Comparison of ENCODE assay signal across 27 cellular contexts in genomic region chr16:89678258-89678657, GRCh38. TPM values are rescaled to one million over a fixed set of nuclear protein-coding genes. Genes with fewer than 3 reads are reported as not detected.
DNase-seq lines count a peak whose midpoint lies in the region; ATAC-seq, FAIRE-seq and TF ChIP-seq lines count a peak whose summit lies in the region.
"Had no signal": no experiment of that assay in that cellular context is flagged by ENCODE, and none has a peak within 500 bp of the region (broad histone marks: within the 10 kb centered on the region; RNA-seq: fewer than 3 reads in every experiment).

No MANE protein-coding gene starts in this region.

- no peaks in the 10 kb centered on the region for H3K4me1 Mint-ChIP-seq in Caco-2 (ENCODE audit: low read depth, unreplicated experiment)
- H3K4me1 Mint-ChIP-seq: CD14-positive monocyte; CD8-positive, alpha-beta memory T cell; GM23338; H9 had no signal

- no peak overlapping the region for H2AFZ ChIP-seq in HepG2 (ENCODE audit: low read length)
- H2AFZ ChIP-seq: GM23338 had no signal

- 84% methylated on average over 2 of the region's 2 CpGs for WGBS in HepG2 (ENCODE audit: low lambda C conversion rate)
- 93% methylated on average over 2 of the region's 2 CpGs for WGBS in right lobe of liver (ENCODE audit: insufficient coverage, low coverage, low lambda C conversion rate, missing lambda C conversion rate)

- TF ChIP-seq POLR2A in HepG2 (IDR thresholded peaks at IDR 0.05; ENCODE audit: insufficient read depth in 1 of 2, low read depth in 2 of 2, low read length in 2 of 2) (no peak), right lobe of liver (IDR thresholded peaks at IDR 0.05) (no peak)

- H3K27ac ChIP-seq in HepG2 (ENCODE audit: extremely low read length, insufficient read depth, low read length) (no peak overlapping the region), right lobe of liver (no peak overlapping the region)
- H3K27ac ChIP-seq: HL-60 had no signal

- H3K4me1 ChIP-seq in HepG2 (ENCODE audit: insufficient read depth, low read length): peaks cover 2% of the 10 kb centered on the region; the same call in 1 of the 2 replicates
- H3K4me1 ChIP-seq in right lobe of liver: peaks cover 0 to 1% (median 0%) of the 10 kb centered on the region in 4 donors
- no peaks in the 10 kb centered on the region for H3K4me1 ChIP-seq in Caco-2
- H3K4me1 ChIP-seq: BE2C had no signal

- no peaks in the 10 kb centered on the region for H3K79me2 ChIP-seq in HepG2 (ENCODE audit: insufficient read depth, low read length)

- FAIRE-seq in HepG2 (lab: Jason Lieb, UNC): no peak
- FAIRE-seq: G401.6 had no signal

- no peak for TF ChIP-seq RAD21 in HepG2 (CRISPR knock-in tag; IDR thresholded peaks at IDR 0.05)

- H3K4me3 ChIP-seq in HepG2 (replicated peaks in 1 of 3; ENCODE audit: insufficient read depth in 1 of 3, low read depth in 2 of 3, low read length in 3 of 3) (no peak overlapping the region), right lobe of liver (no peak overlapping the region), Caco-2 (ENCODE audit: low read depth, low read length) (no peak overlapping the region)
- H3K4me3 ChIP-seq: GM23338 had no signal

- BruUV-seq in HepG2 (replicated peaks; lab: Mats Ljungman, UMichigan) (no TSS peak), Caco-2 (replicated peaks; lab: Mats Ljungman, UMichigan) (no TSS peak)

- H3K9me3 ChIP-seq in HepG2 (ENCODE audit: low read length) (peaks cover 22% of the 10 kb centered on the region), right lobe of liver (no peaks in the 10 kb centered on the region), Caco-2 (peaks cover 34% of the 10 kb centered on the region)
- H3K9me3 ChIP-seq: BE2C had no signal

- in situ Hi-C loops in HepG2 (cut with HindIII; ENCODE audit: extremely low pct_ligation_motif_present, low pct_unique_long_range_greater_than_20kb): no loop called here

- DNase-seq in HepG2 (ENCODE audit: low spot score): no peak
- no peak for DNase-seq in right lobe of liver
- DNase-seq in HEK293T (ENCODE audit: extremely low spot score): no peak
- DNase-seq in OCI-M1 (lab: John Stamatoyannopoulos, UW): peak; percentile 46
- no peak for DNase-seq in activated gamma-delta T cell treated with Interleukin-2 at 50 U/mL for 16 hours
- no peak for DNase-seq in NCI-H146 (lab: John Stamatoyannopoulos, UW)
- DNase-seq in Caco-2: no peak
- DNase-seq: BE2C; Calu3; CD8-positive, alpha-beta memory T cell; H9; MM.1S; NCI-H1092; NCI-H1417 treated with DMSO at 0.1 percent for 48 hours; NCI-H187; NCI-H2081 treated with DMSO at 0.1 percent for 48 hours; NCI-H2227 treated with DMSO at 0.1 percent for 48 hours; NCI-H526 treated with DMSO at 0.1 percent for 48 hours; SHP77 treated with DMSO at 0.1 percent for 48 hours; SW 1271; T-helper 9 cell had no signal

- no peaks in the 10 kb centered on the region for H4K20me1 ChIP-seq in HepG2 (ENCODE audit: insufficient read depth, low read length)

- no peak overlapping the region for H3K4me3 Mint-ChIP-seq in Caco-2 (ENCODE audit: unreplicated experiment)
- H3K4me3 Mint-ChIP-seq: CD14-positive monocyte; CD8-positive, alpha-beta memory T cell; GM23338; H9; T-helper 1 cell treated with Interleukin-12 subunit alpha and Interleukin-12 subunit beta and Interleukin-4 antibody, amounts not matched to agents 30 μg/mL and 1 μg/mL, for 36 hours had no signal

- intact Hi-C loops in HepG2 (cut with micrococcal nuclease; ENCODE audit: unreplicated experiment): no loop called here
- intact Hi-C loops in right lobe of liver (cut with DNase I): no loop called here
- intact Hi-C loops in Caco-2 (cut with micrococcal nuclease; ENCODE audit: unreplicated experiment): no loop called here

- TF ChIP-seq CTCF in HepG2 (CRISPR knock-in tag; IDR thresholded peaks at IDR 0.05): no peak
- TF ChIP-seq CTCF in right lobe of liver (IDR thresholded peaks at IDR 0.05): no peak
- no peak for TF ChIP-seq CTCF in Caco-2 (IDR thresholded peaks at IDR 0.05; ENCODE audit: insufficient read depth in 1 of 2, low read depth in 1 of 2, low read length in 1 of 2, severe bottlenecking in 1 of 2, unreplicated experiment in 1 of 2)

- CTCF ChIA-PET in HepG2 (lab: Yijun Ruan, JAX; ENCODE audit: low intra/inter-chr PET ratio, low total read pairs) (no interaction called here), HEK293T (lab: Yijun Ruan, JAX) (no interaction called here), Caco-2 (lab: Charles Lee) (no interaction called here)

- no peak for TF ChIP-seq EP300 in HepG2 (IDR thresholded peaks at IDR 0.05; ENCODE audit: low read depth in 2 of 2, low read length in 2 of 2)
- no peak for TF ChIP-seq EP300 in HepG2 (CRISPR knock-in tag; IDR thresholded peaks at IDR 0.05; ENCODE audit: borderline replicate concordance)

- H3K27me3 Mint-ChIP-seq in Caco-2 (ENCODE audit: insufficient read depth, unreplicated experiment): no peaks in the 10 kb centered on the region
- H3K27me3 Mint-ChIP-seq: CD8-positive, alpha-beta memory T cell had no signal

- no peak overlapping the region for H3K4me2 ChIP-seq in HepG2 (ENCODE audit: low read depth, low read length)
- H3K4me2 ChIP-seq: GM23338 had no signal

- H3K9me3 Mint-ChIP-seq in Caco-2 (ENCODE audit: unreplicated experiment): peaks cover 11% of the 10 kb centered on the region
- H3K9me3 Mint-ChIP-seq: CD8-positive, alpha-beta memory T cell; T-helper 1 cell treated with Interleukin-12 subunit alpha and Interleukin-12 subunit beta and Interleukin-4 antibody, amounts not matched to agents 30 μg/mL and 1 μg/mL, for 36 hours had no signal

- POLR2A ChIA-PET in HepG2 (lab: Yijun Ruan, JAX): no interaction called here
- POLR2A ChIA-PET in HEK293T (lab: Yijun Ruan, JAX): no interaction called here
- POLR2A ChIA-PET in Caco-2 (lab: Charles Lee): no interaction called here

- H3K36me3 ChIP-seq in HepG2 (replicated peaks in 1 of 2; ENCODE audit: control insufficient read depth in 1 of 2, insufficient read depth in 2 of 2, low read length in 2 of 2) (no peaks in the 10 kb centered on the region), right lobe of liver (no peaks in the 10 kb centered on the region), Caco-2 (ENCODE audit: control insufficient read depth, insufficient read depth, low read length) (no peaks in the 10 kb centered on the region)
- H3K36me3 ChIP-seq: BE2C had no signal

- no peak for ATAC-seq in HepG2
- no peak for ATAC-seq in right lobe of liver
- ATAC-seq: GM23338, Panc1 had no signal

- H3K9ac ChIP-seq in HepG2 (ENCODE audit: insufficient read depth, low read depth, low read length): no peak overlapping the region

- no peak overlapping the region for H3K27ac Mint-ChIP-seq in Caco-2 (ENCODE audit: unreplicated experiment)
- H3K27ac Mint-ChIP-seq: CD14-positive monocyte; CD8-positive, alpha-beta memory T cell; GM23338; H9; T-helper 1 cell treated with Interleukin-12 subunit alpha and Interleukin-12 subunit beta and Interleukin-4 antibody, amounts not matched to agents 30 μg/mL and 1 μg/mL, for 36 hours had no signal

- peaks cover 4% of the 10 kb centered on the region for H3K36me3 Mint-ChIP-seq in Caco-2 (ENCODE audit: insufficient read depth, unreplicated experiment)
- H3K36me3 Mint-ChIP-seq: CD14-positive monocyte; CD8-positive, alpha-beta memory T cell had no signal

- H3K27me3 ChIP-seq in HepG2 (ENCODE audit: control insufficient read depth in 1 of 2, insufficient read depth in 2 of 2, low read length in 2 of 2) (no peaks in the 10 kb centered on the region), right lobe of liver (no peaks in the 10 kb centered on the region), Caco-2 (replicated peaks; ENCODE audit: control insufficient read depth, insufficient read depth, low read length) (no peaks in the 10 kb centered on the region)
- H3K27me3 ChIP-seq: BE2C had no signal

RNA-seq across cellular contexts. Expression of gene CDK10, which starts 8.2 kb away (rescaled TPM):
- total RNA-seq in HepG2 (2016; rRNA removed; fragmentation: Illumina TruSeq; extraction: Trizol) (1.2 and 2.5 TPM in 2 replicates), right lobe of liver (10 to 100 TPM; 35.0 to 72.2 (median 53.7) TPM), Caco-2 (2022) (135 and 140 TPM in 2 replicates)
- total RNA-seq in HepG2 (2016; cell fraction: cytosol; rRNA removed; fragmentation: Illumina TruSeq; extraction: Trizol; ENCODE audit: low read depth): 4.2 and 5.8 TPM in 2 replicates
- 1.4 and 2.6 TPM in 2 replicates for total RNA-seq in HepG2 (2016; cell fraction: insoluble cytoplasmic fraction; rRNA removed; fragmentation: Illumina TruSeq; extraction: Trizol)
- 3.5 TPM in 2 replicates for total RNA-seq in HepG2 (2016; cell fraction: membrane; rRNA removed; fragmentation: Illumina TruSeq; extraction: Trizol)
- total RNA-seq in HepG2 (2016; cell fraction: nucleus; rRNA removed; fragmentation: Illumina TruSeq; extraction: Trizol): 2.4 and 3.5 TPM in 2 replicates
- 3.9 and 4.3 TPM in 2 replicates for polyA plus RNA-seq in HepG2 (2011; rRNA removed)
- polyA plus RNA-seq in HepG2 (2011; cell fraction: cytosol; rRNA removed): 1.5 and 2.1 TPM in 2 replicates
- 28.1 and 29.8 TPM in 2 replicates for polyA plus RNA-seq in HepG2 (2011; cell fraction: nucleus; rRNA removed)
- 2.7 and 6.1 TPM in 2 replicates for polyA plus RNA-seq in HepG2 (2012)
- polyA plus RNA-seq in HepG2 (2016; cell fraction: cytosol; fragmentation: Illumina TruSeq; extraction: Trizol; ENCODE audit: low read depth): 1.1 TPM in 2 replicates
- polyA plus RNA-seq in HepG2 (2016; cell fraction: insoluble cytoplasmic fraction; fragmentation: Illumina TruSeq; extraction: Trizol; ENCODE audit: low read depth): 1.1 and 1.2 TPM in 2 replicates
- 1.0 and 1.2 TPM in 2 replicates for polyA plus RNA-seq in HepG2 (2016; cell fraction: membrane; fragmentation: Illumina TruSeq; extraction: Trizol; ENCODE audit: low read depth)
- 11.0 and 12.6 TPM in 2 replicates for polyA plus RNA-seq in HepG2 (2016; cell fraction: nucleus; fragmentation: Illumina TruSeq; extraction: Trizol; ENCODE audit: insufficient read depth, low read depth)
- polyA minus RNA-seq in HepG2 (2011; rRNA and poly(A)+ RNA removed; ENCODE audit: low replicate concordance): 2.9 and 43.1 TPM in 2 replicates
- 1.6 and 2.8 TPM in 2 replicates for polyA minus RNA-seq in HepG2 (2011; cell fraction: cytosol; rRNA and poly(A)+ RNA removed)
- polyA minus RNA-seq in HepG2 (2011; cell fraction: nucleus; rRNA and poly(A)+ RNA removed): 4.5 and 5.8 TPM in 2 replicates

RNA-seq across cellular contexts. Expression of gene SPATA33, which starts 20.6 kb away (rescaled TPM):
- total RNA-seq in HepG2 (2016; rRNA removed; fragmentation: Illumina TruSeq; extraction: Trizol) (11.0 and 11.2 TPM in 2 replicates), right lobe of liver (1 to 10 TPM; 1.8 to 5.0 (median 3.3) TPM), Caco-2 (2022) (19.7 and 29.1 TPM in 2 replicates)
- 9.1 and 14.3 TPM in 2 replicates for total RNA-seq in HepG2 (2016; cell fraction: cytosol; rRNA removed; fragmentation: Illumina TruSeq; extraction: Trizol; ENCODE audit: low read depth)
- 11.7 and 12.8 TPM in 2 replicates for total RNA-seq in HepG2 (2016; cell fraction: insoluble cytoplasmic fraction; rRNA removed; fragmentation: Illumina TruSeq; extraction: Trizol)
- 14.6 and 17.6 TPM in 2 replicates for total RNA-seq in HepG2 (2016; cell fraction: membrane; rRNA removed; fragmentation: Illumina TruSeq; extraction: Trizol)
- total RNA-seq in HepG2 (2016; cell fraction: nucleus; rRNA removed; fragmentation: Illumina TruSeq; extraction: Trizol): 9.0 and 10.4 TPM in 2 replicates
- 5.7 and 6.3 TPM in 2 replicates for polyA plus RNA-seq in HepG2 (2011; rRNA removed)
- polyA plus RNA-seq in HepG2 (2011; cell fraction: cytosol; rRNA removed): 3.3 and 3.5 TPM in 2 replicates
- polyA plus RNA-seq in HepG2 (2011; cell fraction: nucleus; rRNA removed): 14.9 and 16.4 TPM in 2 replicates
- polyA plus RNA-seq in HepG2 (2012): 8.1 and 9.7 TPM in 2 replicates
- 17.1 and 17.6 TPM in 2 replicates for polyA plus RNA-seq in HepG2 (2016; cell fraction: cytosol; fragmentation: Illumina TruSeq; extraction: Trizol; ENCODE audit: low read depth)
- 12.9 and 16.7 TPM in 2 replicates for polyA plus RNA-seq in HepG2 (2016; cell fraction: insoluble cytoplasmic fraction; fragmentation: Illumina TruSeq; extraction: Trizol; ENCODE audit: low read depth)
- polyA plus RNA-seq in HepG2 (2016; cell fraction: membrane; fragmentation: Illumina TruSeq; extraction: Trizol; ENCODE audit: low read depth): 20.1 and 25.8 TPM in 2 replicates
- polyA plus RNA-seq in HepG2 (2016; cell fraction: nucleus; fragmentation: Illumina TruSeq; extraction: Trizol; ENCODE audit: insufficient read depth, low read depth): 25.8 and 32.4 TPM in 2 replicates
- polyA minus RNA-seq in HepG2 (2011; rRNA and poly(A)+ RNA removed; ENCODE audit: low replicate concordance): 6.0 and 18.6 TPM in 2 replicates
- polyA minus RNA-seq in HepG2 (2011; cell fraction: cytosol; rRNA and poly(A)+ RNA removed): 1.4 and 1.8 TPM in 2 replicates
- 7.2 and 7.7 TPM in 2 replicates for polyA minus RNA-seq in HepG2 (2011; cell fraction: nucleus; rRNA and poly(A)+ RNA removed)

RNA-seq across cellular contexts. Expression of gene CHMP1A, which starts 20.8 kb away (rescaled TPM):
- 69.4 and 80.0 TPM in 2 replicates for total RNA-seq in HepG2 (2016; rRNA removed; fragmentation: Illumina TruSeq; extraction: Trizol)
- 12.3 and 14.1 TPM in 2 replicates for total RNA-seq in HepG2 (2016; cell fraction: cytosol; rRNA removed; fragmentation: Illumina TruSeq; extraction: Trizol; ENCODE audit: low read depth)
- 68.7 and 70.7 TPM in 2 replicates for total RNA-seq in HepG2 (2016; cell fraction: insoluble cytoplasmic fraction; rRNA removed; fragmentation: Illumina TruSeq; extraction: Trizol)
- total RNA-seq in HepG2 (2016; cell fraction: membrane; rRNA removed; fragmentation: Illumina TruSeq; extraction: Trizol): 36.1 and 43.1 TPM in 2 replicates
- total RNA-seq in HepG2 (2016; cell fraction: nucleus; rRNA removed; fragmentation: Illumina TruSeq; extraction: Trizol): 43.4 and 46.6 TPM in 2 replicates
- 73.3 and 87.2 TPM in 2 replicates for polyA plus RNA-seq in HepG2 (2011; rRNA removed)
- polyA plus RNA-seq in HepG2 (2011; cell fraction: cytosol; rRNA removed): 71.4 and 105 TPM in 2 replicates
- polyA plus RNA-seq in HepG2 (2011; cell fraction: nucleus; rRNA removed): 141 and 163 TPM in 2 replicates
- polyA plus RNA-seq in HepG2 (2012): 39.3 and 47.1 TPM in 2 replicates
- polyA plus RNA-seq in HepG2 (2016; cell fraction: cytosol; fragmentation: Illumina TruSeq; extraction: Trizol; ENCODE audit: low read depth): 9.6 and 12.7 TPM in 2 replicates
- polyA plus RNA-seq in HepG2 (2016; cell fraction: insoluble cytoplasmic fraction; fragmentation: Illumina TruSeq; extraction: Trizol; ENCODE audit: low read depth): 89.2 and 96.6 TPM in 2 replicates
- polyA plus RNA-seq in HepG2 (2016; cell fraction: membrane; fragmentation: Illumina TruSeq; extraction: Trizol; ENCODE audit: low read depth): 29.6 and 33.2 TPM in 2 replicates
- polyA plus RNA-seq in HepG2 (2016; cell fraction: nucleus; fragmentation: Illumina TruSeq; extraction: Trizol; ENCODE audit: insufficient read depth, low read depth): 105 and 109 TPM in 2 replicates
- 73.7 and 140 TPM in 2 replicates for polyA minus RNA-seq in HepG2 (2011; rRNA and poly(A)+ RNA removed; ENCODE audit: low replicate concordance)
- 50.0 and 50.5 TPM in 2 replicates for polyA minus RNA-seq in HepG2 (2011; cell fraction: cytosol; rRNA and poly(A)+ RNA removed)
- polyA minus RNA-seq in HepG2 (2011; cell fraction: nucleus; rRNA and poly(A)+ RNA removed): 25.8 and 33.6 TPM in 2 replicates
- 10 to 100 TPM; 27.2 to 42.3 (median 33.1) TPM for total RNA-seq in right lobe of liver
- 150 and 159 TPM in 2 replicates for total RNA-seq in Caco-2 (2022)

RNA-seq across cellular contexts. Expression of gene SPATA2L, which starts 23.2 kb away (rescaled TPM):
- total RNA-seq in HepG2 (2016; rRNA removed; fragmentation: Illumina TruSeq; extraction: Trizol) (17.0 and 20.7 TPM in 2 replicates), right lobe of liver (10 to 100 TPM in 3 of 6 experiments, 1 to 10 TPM in 3; 5.6 to 17.9 (median 11.2) TPM), Caco-2 (2022) (16.4 and 18.5 TPM in 2 replicates)
- total RNA-seq in HepG2 (2016; cell fraction: cytosol; rRNA removed; fragmentation: Illumina TruSeq; extraction: Trizol; ENCODE audit: low read depth): 5.1 and 5.8 TPM in 2 replicates
- total RNA-seq in HepG2 (2016; cell fraction: insoluble cytoplasmic fraction; rRNA removed; fragmentation: Illumina TruSeq; extraction: Trizol): 16.3 and 20.7 TPM in 2 replicates
- 12.5 and 13.4 TPM in 2 replicates for total RNA-seq in HepG2 (2016; cell fraction: membrane; rRNA removed; fragmentation: Illumina TruSeq; extraction: Trizol)
- 9.5 and 13.5 TPM in 2 replicates for total RNA-seq in HepG2 (2016; cell fraction: nucleus; rRNA removed; fragmentation: Illumina TruSeq; extraction: Trizol)
- polyA plus RNA-seq in HepG2 (2011; rRNA removed): 9.1 and 11.8 TPM in 2 replicates
- 13.4 and 23.3 TPM in 2 replicates for polyA plus RNA-seq in HepG2 (2011; cell fraction: cytosol; rRNA removed)
- polyA plus RNA-seq in HepG2 (2011; cell fraction: nucleus; rRNA removed): 26.3 and 28.3 TPM in 2 replicates
- 6.8 and 12.5 TPM in 2 replicates for polyA plus RNA-seq in HepG2 (2012)
- 3.0 and 3.1 TPM in 2 replicates for polyA plus RNA-seq in HepG2 (2016; cell fraction: cytosol; fragmentation: Illumina TruSeq; extraction: Trizol; ENCODE audit: low read depth)
- polyA plus RNA-seq in HepG2 (2016; cell fraction: insoluble cytoplasmic fraction; fragmentation: Illumina TruSeq; extraction: Trizol; ENCODE audit: low read depth): 13.3 and 14.0 TPM in 2 replicates
- 5.3 and 7.7 TPM in 2 replicates for polyA plus RNA-seq in HepG2 (2016; cell fraction: membrane; fragmentation: Illumina TruSeq; extraction: Trizol; ENCODE audit: low read depth)
- 14.9 and 15.5 TPM in 2 replicates for polyA plus RNA-seq in HepG2 (2016; cell fraction: nucleus; fragmentation: Illumina TruSeq; extraction: Trizol; ENCODE audit: insufficient read depth, low read depth)
- 3.5 and 31.4 TPM in 2 replicates for polyA minus RNA-seq in HepG2 (2011; rRNA and poly(A)+ RNA removed; ENCODE audit: low replicate concordance)
- polyA minus RNA-seq in HepG2 (2011; cell fraction: cytosol; rRNA and poly(A)+ RNA removed): 16.7 and 20.7 TPM in 2 replicates
- polyA minus RNA-seq in HepG2 (2011; cell fraction: nucleus; rRNA and poly(A)+ RNA removed): 8.8 and 8.9 TPM in 2 replicates

RNA-seq across cellular contexts. Expression of gene VPS9D1, which starts 42.4 kb away (rescaled TPM):
- total RNA-seq in HepG2 (2016; rRNA removed; fragmentation: Illumina TruSeq; extraction: Trizol) (3.8 and 10.1 TPM in 2 replicates), right lobe of liver (10 to 100 TPM in 3 of 6 experiments, 1 to 10 TPM in 3; 5.6 to 12.4 (median 9.4) TPM), Caco-2 (2022) (6.1 and 6.3 TPM in 2 replicates)
- total RNA-seq in HepG2 (2016; cell fraction: cytosol; rRNA removed; fragmentation: Illumina TruSeq; extraction: Trizol; ENCODE audit: low read depth): 2.4 and 3.2 TPM in 2 replicates
- 4.2 and 9.2 TPM in 2 replicates for total RNA-seq in HepG2 (2016; cell fraction: insoluble cytoplasmic fraction; rRNA removed; fragmentation: Illumina TruSeq; extraction: Trizol)
- 5.2 and 6.8 TPM in 2 replicates for total RNA-seq in HepG2 (2016; cell fraction: membrane; rRNA removed; fragmentation: Illumina TruSeq; extraction: Trizol)
- total RNA-seq in HepG2 (2016; cell fraction: nucleus; rRNA removed; fragmentation: Illumina TruSeq; extraction: Trizol): 13.1 and 15.5 TPM in 2 replicates
- polyA plus RNA-seq in HepG2 (2011; rRNA removed): 13.2 and 18.6 TPM in 2 replicates
- 4.5 and 5.7 TPM in 2 replicates for polyA plus RNA-seq in HepG2 (2011; cell fraction: cytosol; rRNA removed)
- polyA plus RNA-seq in HepG2 (2011; cell fraction: nucleus; rRNA removed): 111 and 130 TPM in 2 replicates
- 7.5 and 10.0 TPM in 2 replicates for polyA plus RNA-seq in HepG2 (2012)
- polyA plus RNA-seq in HepG2 (2016; cell fraction: cytosol; fragmentation: Illumina TruSeq; extraction: Trizol; ENCODE audit: low read depth): 2.5 and 3.3 TPM in 2 replicates
- 4.6 and 6.5 TPM in 2 replicates for polyA plus RNA-seq in HepG2 (2016; cell fraction: insoluble cytoplasmic fraction; fragmentation: Illumina TruSeq; extraction: Trizol; ENCODE audit: low read depth)
- polyA plus RNA-seq in HepG2 (2016; cell fraction: membrane; fragmentation: Illumina TruSeq; extraction: Trizol; ENCODE audit: low read depth): 5.7 and 6.3 TPM in 2 replicates
- 51.9 and 55.4 TPM in 2 replicates for polyA plus RNA-seq in HepG2 (2016; cell fraction: nucleus; fragmentation: Illumina TruSeq; extraction: Trizol; ENCODE audit: insufficient read depth, low read depth)
- 4.4 and 8.1 TPM in 2 replicates for polyA minus RNA-seq in HepG2 (2011; rRNA and poly(A)+ RNA removed; ENCODE audit: low replicate concordance)
- polyA minus RNA-seq in HepG2 (2011; cell fraction: cytosol; rRNA and poly(A)+ RNA removed): 2.2 and 5.0 TPM in 2 replicates
- 6.8 and 7.5 TPM in 2 replicates for polyA minus RNA-seq in HepG2 (2011; cell fraction: nucleus; rRNA and poly(A)+ RNA removed)

Comparison
In these comparisons a context has a peak if more than half of its experiments do, and no peak if none do; other contexts are left out.
1. RNA of gene CDK10, which starts 8.2 kb away (total RNA-seq): 135 to 140 TPM in Caco-2 and 35.0 to 72.2 TPM in right lobe of liver; 1.2 to 5.8 TPM in HepG2; every median in the first group is over 4 times any median in the second.